Comparison of ENCODE assay signal across 19 cellular contexts in the genomic region with DNA sequence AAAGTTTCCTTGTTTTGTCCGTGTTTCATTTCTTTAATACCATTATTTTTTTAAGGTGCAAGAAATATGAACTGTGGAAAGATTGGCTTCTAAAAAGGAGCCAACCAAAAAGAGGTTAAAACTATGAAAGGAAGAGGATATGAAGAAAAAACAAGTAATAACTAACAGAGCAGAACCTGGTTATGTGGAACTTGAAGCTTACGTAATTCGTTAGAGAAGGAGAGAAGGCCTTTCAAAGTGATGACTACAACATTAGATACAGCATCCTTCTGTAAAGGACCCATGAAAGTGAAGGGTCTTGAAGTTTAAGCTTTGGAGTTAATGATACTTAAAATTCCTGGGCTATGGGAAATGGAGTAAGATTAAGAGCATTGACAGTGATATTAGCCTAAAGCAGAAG.
"Had no signal": no experiment of that assay in that cellular context is flagged by ENCODE, and none has a peak within 500 bp of the region (broad histone marks: within the 10 kb centered on the region; RNA-seq: fewer than 3 reads in every experiment).

No MANE protein-coding gene starts in this region.

- H3K27me3 ChIP-seq: foreskin keratinocyte, heart left ventricle, right lobe of liver, suprapubic skin had no signal

- H3K4me1 Mint-ChIP-seq: brain had no signal

- H3K27me3 Mint-ChIP-seq: brain; naive thymus-derived CD4-positive, alpha-beta T cell; progenitor cell of endocrine pancreas; stimulated activated naive CD8-positive, alpha-beta T cell treated with anti-CD3 and anti-CD28 coated beads, Interleukin-15, Interleukin-2, amounts not matched to agents 100 ng/mL and 50 ng/mL, for 24 hours had no signal

- H3K9me3 ChIP-seq: heart left ventricle, mucosa of descending colon, right lobe of liver, suprapubic skin had no signal

- DNase-seq: activated CD4-positive, alpha-beta T cell treated with anti-CD3 and anti-CD28 coated beads, Interleukin-2, amount 50 U/mL, for 4 hours; activated CD4-positive, CD25-positive, alpha-beta regulatory T cell treated with anti-CD3 and anti-CD28 coated beads, Interleukin-2, amount 50 U/mL, for 72 hours; activated effector memory CD4-positive, alpha-beta T cell treated with Interleukin-2 at 50 U/mL for 16 hours; amygdala; effector CD8-positive, alpha-beta T cell; foreskin keratinocyte; heart left ventricle; left colon; mucosa of descending colon; naive thymus-derived CD4-positive, alpha-beta T cell; right lobe of liver; T-helper 9 cell; trophoblast cell had no signal

- H3K4me1 ChIP-seq: foreskin keratinocyte, right lobe of liver, suprapubic skin had no signal

- ATAC-seq: activated naive CD4-positive, alpha-beta T cell treated with anti-CD3 and anti-CD28 coated beads, Interleukin-2, amount 50 U/mL, for 72 hours; foreskin keratinocyte; heart left ventricle; left colon; mucosa of descending colon; naive thymus-derived CD4-positive, alpha-beta T cell; right lobe of liver had no signal

- H3K27ac Mint-ChIP-seq: brain; progenitor cell of endocrine pancreas; stimulated activated naive CD8-positive, alpha-beta T cell treated with anti-CD3 and anti-CD28 coated beads, Interleukin-15, Interleukin-2, amounts not matched to agents 100 ng/mL and 50 ng/mL, for 24 hours had no signal

- H3K27ac ChIP-seq: foreskin keratinocyte, heart left ventricle, right lobe of liver, suprapubic skin had no signal

- H3K9me3 Mint-ChIP-seq: activated naive CD4-positive, alpha-beta T cell treated with anti-CD3 and anti-CD28 coated beads, Interleukin-2, amount 50 U/mL, for 72 hours; brain; stimulated activated naive CD8-positive, alpha-beta T cell treated with anti-CD3 and anti-CD28 coated beads, Interleukin-15, Interleukin-2, amounts not matched to agents 100 ng/mL and 50 ng/mL, for 24 hours had no signal

- H3K4me3 Mint-ChIP-seq: brain; naive thymus-derived CD4-positive, alpha-beta T cell; stimulated activated naive CD8-positive, alpha-beta T cell treated with anti-CD3 and anti-CD28 coated beads, Interleukin-15, Interleukin-2, amounts not matched to agents 100 ng/mL and 50 ng/mL, for 24 hours had no signal

- H3K4me3 ChIP-seq: heart left ventricle, mucosa of descending colon, right lobe of liver, smooth muscle cell, suprapubic skin had no signal
